Comparison of ENCODE assay signal across 19 cellular contexts in genomic region chr2:127590386-127591190, GRCh38. TPM values are rescaled to one million over a fixed set of nuclear protein-coding genes. Genes with fewer than 3 reads are reported as not detected.
DNase-seq lines count a peak whose midpoint lies in the region; ATAC-seq and TF ChIP-seq lines count a peak whose summit lies in the region.
"Had no signal": no experiment of that assay in that cellular context is flagged by ENCODE, and none has a peak within 500 bp of the region (broad histone marks: within the 10 kb centered on the region; RNA-seq: fewer than 3 reads in every experiment).

No MANE protein-coding gene starts in this region.

- H3K9me2 ChIP-seq in HCT116 (ENCODE audit: insufficient read depth) = no peaks in the 10 kb centered on the region
- H3K9me2 ChIP-seq: SK-N-SH had no signal

- H3K36me3 ChIP-seq in HCT116 (ENCODE audit: control insufficient read depth in 1 of 2, insufficient read depth in 2 of 2, low read length in 2 of 2) = no peaks in the 10 kb centered on the region
- H3K36me3 ChIP-seq: heart right ventricle, thyroid gland had no signal

- CTCF ChIA-PET in HCT116 (lab: Charles Lee) = interaction anchor here (0.6 to 2.5 kb wide), 28 partner anchors 8 to 394 kb away, joined by 3 to 97 read pairs (median 5); partner anchors contain the start of genes LIMS2 and SFT2D3

- TF ChIP-seq POLR2A in HCT116 (IDR thresholded peaks at IDR 0.05; ENCODE audit: borderline replicate concordance, extremely low read depth, insufficient read depth, insufficient read length) = no peak

- H3K27me3 ChIP-seq in HCT116 (ENCODE audit: insufficient read depth, low read length) = no peaks in the 10 kb centered on the region
- H3K27me3 ChIP-seq: heart right ventricle, neutrophil, thyroid gland had no signal

- peaks cover 0 to 8% of the 10 kb centered on the region in 2 experiments; a peak in 1 of 4 replicates for H3K4me1 ChIP-seq in HCT116 (ENCODE audit: control insufficient read depth in 1 of 2, insufficient read depth in 2 of 2, low read length in 2 of 2)
- H3K4me1 ChIP-seq: thyroid gland had no signal

- H3K27ac ChIP-seq in HCT116 (ENCODE audit: low read depth, low read length) = no peak overlapping the region
- H3K27ac ChIP-seq: C4-2B, heart right ventricle, neutrophil, thyroid gland had no signal

- POLR2A ChIA-PET in HCT116 (lab: Charles Lee) = interaction anchor here (0.5 to 1.2 kb wide), 6 partner anchors 46 to 394 kb away, joined by 3 to 6 read pairs (median 4); partner anchors contain the start of gene IWS1

- H3K4me2 ChIP-seq in HCT116 (ENCODE audit: low read length) = no peak overlapping the region
- H3K4me2 ChIP-seq: SK-N-SH had no signal

- RAD21 ChIA-PET in HCT116 (lab: Charles Lee; ENCODE audit: low non-redundant PET in 1 of 2, low total read pairs in 2 of 2, uncharacterized antibody in 2 of 2, unreplicated experiment in 2 of 2) = interaction anchor here (0.6 to 1.6 kb wide), 10 partner anchors 47 to 494 kb away, joined by 3 to 15 read pairs (median 3); partner anchors contain the start of gene ERCC3 (in 1 of the 2)

- H4K20me1 ChIP-seq in HCT116 (ENCODE audit: insufficient read depth) = no peaks in the 10 kb centered on the region

- H3K9ac ChIP-seq in HCT116 (ENCODE audit: low read length) = no peak overlapping the region
- H3K9ac ChIP-seq: SK-N-SH had no signal

- intact Hi-C loops in HCT116 (cut with micrococcal nuclease) (loop anchor here (1.0 to 2.0 kb wide), 2 partner anchors 59 to 110 kb away; partner anchors contain the start of gene SFT2D3), sciatic nerve (cut with DNase I) (loop anchor here (10.0 kb wide), 1 partner anchor 104 kb away; no protein-coding TSS in a partner anchor), left cardiac atrium (cut with DNase I) (loop anchor here in 1 of 2 donors (10.0 kb wide), 1 partner anchor 104 kb away; no protein-coding TSS in a partner anchor)

- TF ChIP-seq RAD21 in HCT116 (IDR thresholded peaks at IDR 0.05; ENCODE audit: low read depth) = no peak

- TF ChIP-seq CTCF in HCT116 (IDR thresholded peaks at IDR 0.05 in 2 of 3, conservative IDR thresholded peaks at IDR 0.05 in 1 of 3; ENCODE audit: borderline replicate concordance in 1 of 3, insufficient read depth in 1 of 3, low read depth in 2 of 3, low read length in 2 of 3) = no peak

- H3K9me3 ChIP-seq in HCT116 (ENCODE audit: control insufficient read depth in 1 of 2, insufficient read depth in 1 of 2, low read depth in 1 of 2, low read length in 2 of 2) = no peaks in the 10 kb centered on the region
- H3K9me3 ChIP-seq: neutrophil, SK-N-SH, thyroid gland had no signal

- ATAC-seq in HCT116 (no peak), sciatic nerve (no peak), HG03521 (IDR thresholded peaks at IDR 0.05; ENCODE audit: unreplicated experiment) (no peak), left cardiac atrium (no peak), GM21381 (IDR thresholded peaks at IDR 0.05; ENCODE audit: unreplicated experiment) (no peak)

- H3K4me3 ChIP-seq in HCT116 (replicated peaks in 1 of 2; ENCODE audit: low read depth in 1 of 2, low read length in 2 of 2) = no peak overlapping the region
- H3K4me3 ChIP-seq: heart right ventricle, thyroid gland had no signal

- H3K79me2 ChIP-seq in HCT116 (ENCODE audit: insufficient read depth, low read length) = no peaks in the 10 kb centered on the region

- H2AFZ ChIP-seq in HCT116 (ENCODE audit: low read depth, low read length, poor library complexity, severe bottlenecking) = peak overlapping the region; percentile 94

- DNase-seq in D341Med (ENCODE audit: low spot score) = peak; percentile 12
- no peak for DNase-seq in HCT116 (ENCODE audit: low read depth, low spot score)
- peak; percentile 28 for DNase-seq in islet precursor cell
- peak; percentile 15 for DNase-seq in sciatic nerve (ENCODE audit: low spot score)
- DNase-seq in left cardiac atrium = no peak
- DNase-seq: NCI-H1048 had no signal

- no TSS peak for BruUV-seq in HCT116 (replicated peaks; lab: Mats Ljungman, UMichigan)

TF ChIP-seq in HCT116, 20 proteins besides CTCF, POLR2A, EP300 and RAD21:
- TF ChIP-seq SP1 (IDR thresholded peaks at IDR 0.05; ENCODE audit: low read depth) = no peak

RNA-seq across cellular contexts. Expression of gene MYO7B, which starts 55.1 kb away (rescaled TPM):
- total RNA-seq in HCT116 (2021; ENCODE audit: unreplicated experiment) (0.07 TPM), sciatic nerve (0.62 TPM), left cardiac atrium (under 1 TPM; 0.27 to 0.89 TPM)
- 0.20 and 0.27 TPM in 2 replicates for polyA plus RNA-seq in HCT116 (2012)
- total RNA-seq: NCI-H460 had no signal

RNA-seq across cellular contexts. Expression of gene GPR17, which starts 55.4 kb away (rescaled TPM):
- not detected for total RNA-seq in HCT116 (2021; ENCODE audit: unreplicated experiment)
- 0.07 and 0.22 TPM in 2 replicates for polyA plus RNA-seq in HCT116 (2012)
- 4.6 TPM for total RNA-seq in sciatic nerve
- total RNA-seq in left cardiac atrium = under 1 TPM in 1 of 2 donors, not detected in 1; 0.24 TPM
- total RNA-seq: activated CD4-positive, alpha-beta memory T cell treated with anti-CD3 and anti-CD28 coated beads, Interleukin-2, amount 10 ng/mL, durations not matched to agents 7 days and 5 days; esophagus mucosa; HFFc6; NCI-H460; pulmonary artery endothelial cell; T-helper 17 cell; thyroid gland had no signal

Comparison
In these comparisons a context has a peak if more than half of its experiments do, and no peak if none do; other contexts are left out.
1. DNase-seq: peak in D341Med (single experiment), islet precursor cell (single experiment) and sciatic nerve (single experiment); none in HCT116 (single experiment) and left cardiac atrium (single experiment).